Comparison of ENCODE assay signal across 20 cellular contexts in the genomic region with DNA sequence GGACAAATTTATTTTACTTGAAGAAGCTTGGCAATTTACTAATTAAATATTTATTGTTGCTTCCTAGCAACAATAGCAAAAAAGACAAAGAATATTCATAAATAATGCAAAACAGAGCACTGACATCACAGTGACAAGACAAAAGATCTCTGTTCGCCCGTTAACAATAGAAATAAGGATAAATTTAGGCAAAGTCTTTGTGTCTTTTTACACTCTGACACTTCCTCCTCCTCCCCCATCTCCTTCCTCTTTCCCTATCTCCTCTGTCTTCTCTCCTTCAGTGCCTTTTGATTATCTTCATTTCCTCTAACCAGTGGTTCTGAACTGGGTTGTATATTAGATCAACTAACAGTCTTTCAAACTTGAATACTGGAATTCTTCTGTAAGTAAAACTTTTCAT.
"Had no signal": no experiment of that assay in that cellular context is flagged by ENCODE, and none has a peak within 500 bp of the region (broad histone marks: within the 10 kb centered on the region; RNA-seq: fewer than 3 reads in every experiment).

No MANE protein-coding gene starts in this region.

- H3K9me3 ChIP-seq: ascending aorta, breast epithelium, gastroesophageal sphincter, pancreas, tibial artery had no signal

- H3K36me3 Mint-ChIP-seq: naive B cell; stimulated activated memory B cell treated with anti-CD40 and anti-IgM and Interleukin-4, amounts not matched to agents 10 μg/mL and 1 μg/mL and 100 μg/mL, for 72 hours had no signal

- H3K4me1 ChIP-seq: ascending aorta, breast epithelium, gastroesophageal sphincter, pancreas, tibial artery had no signal

- H3K27ac ChIP-seq: ascending aorta, breast epithelium, gastroesophageal sphincter, pancreas, tibial artery, VCaP had no signal

- DNase-seq: activated CD4-positive, alpha-beta T cell treated with anti-CD3 and anti-CD28 coated beads for 1 hour; activated CD4-positive, alpha-beta T cell treated with anti-CD3 and anti-CD28 coated beads, Interleukin-2, amount 50 U/mL, for 48 hours; activated naive CD4-positive, alpha-beta T cell treated with anti-CD3 and anti-CD28 coated beads for 36 hours; activated naive CD8-positive, alpha-beta T cell treated with anti-CD3 and anti-CD28 coated beads, Interleukin-2, amount 50 U/mL, for 24 hours; dermis blood vessel endothelial cell; endodermal cell; erythroblast; naive B cell; pancreas; retina; stimulated activated CD4-positive, alpha-beta T cell treated with anti-CD3 and anti-CD28 coated beads, Interleukin-2, amount 100 ng/mL, for 48 hours; tibial artery had no signal

- ATAC-seq: activated naive CD8-positive, alpha-beta T cell treated with anti-CD3 and anti-CD28 coated beads, Interleukin-2, amount 50 U/mL, for 24 hours; activated T-helper 17 cell treated with anti-CD3 and anti-CD28 coated beads, Interleukin-2, amount 50 U/mL, for 72 hours; gastroesophageal sphincter; pancreas; stimulated activated memory B cell treated with anti-CD40 and anti-IgM and Interleukin-4, amounts not matched to agents 10 μg/mL and 1 μg/mL and 100 μg/mL, for 72 hours had no signal

- H3K4me1 Mint-ChIP-seq: activated naive CD8-positive, alpha-beta T cell treated with anti-CD3 and anti-CD28 coated beads, Interleukin-2, amount 50 U/mL, for 24 hours; activated T-helper 17 cell treated with anti-CD3 and anti-CD28 coated beads, Interleukin-2, amount 50 U/mL, for 72 hours; naive B cell; stimulated activated memory B cell treated with anti-CD40 and anti-IgM and Interleukin-4, amounts not matched to agents 10 μg/mL and 1 μg/mL and 100 μg/mL, for 72 hours had no signal

- H3K27me3 Mint-ChIP-seq: activated naive CD8-positive, alpha-beta T cell treated with anti-CD3 and anti-CD28 coated beads, Interleukin-2, amount 50 U/mL, for 24 hours; activated T-helper 17 cell treated with anti-CD3 and anti-CD28 coated beads, Interleukin-2, amount 50 U/mL, for 72 hours; naive B cell; stimulated activated memory B cell treated with anti-CD40 and anti-IgM and Interleukin-4, amounts not matched to agents 10 μg/mL and 1 μg/mL and 100 μg/mL, for 72 hours had no signal

- H3K9me3 Mint-ChIP-seq: activated naive CD4-positive, alpha-beta T cell treated with anti-CD3 and anti-CD28 coated beads for 36 hours; activated naive CD8-positive, alpha-beta T cell treated with anti-CD3 and anti-CD28 coated beads, Interleukin-2, amount 50 U/mL, for 24 hours; activated T-helper 17 cell treated with anti-CD3 and anti-CD28 coated beads, Interleukin-2, amount 50 U/mL, for 72 hours; stimulated activated memory B cell treated with anti-CD40 and anti-IgM and Interleukin-4, amounts not matched to agents 10 μg/mL and 1 μg/mL and 100 μg/mL, for 72 hours; T-helper 2 cell treated with Interferon-gamma antibody and Interleukin-4, amounts not matched to agents 5 μg/mL and 100 μg/mL, for 36 hours had no signal

- H3K27ac Mint-ChIP-seq: activated naive CD4-positive, alpha-beta T cell treated with anti-CD3 and anti-CD28 coated beads for 36 hours; activated naive CD8-positive, alpha-beta T cell treated with anti-CD3 and anti-CD28 coated beads, Interleukin-2, amount 50 U/mL, for 24 hours; activated T-helper 17 cell treated with anti-CD3 and anti-CD28 coated beads, Interleukin-2, amount 50 U/mL, for 72 hours; endodermal cell; naive B cell; stimulated activated memory B cell treated with anti-CD40 and anti-IgM and Interleukin-4, amounts not matched to agents 10 μg/mL and 1 μg/mL and 100 μg/mL, for 72 hours; T-helper 2 cell treated with Interferon-gamma antibody and Interleukin-4, amounts not matched to agents 5 μg/mL and 100 μg/mL, for 36 hours had no signal

- H3K36me3 ChIP-seq: ascending aorta, breast epithelium, gastroesophageal sphincter, pancreas, tibial artery had no signal

- H3K27me3 ChIP-seq: ascending aorta, breast epithelium, gastroesophageal sphincter, pancreas, tibial artery had no signal

- H3K4me3 Mint-ChIP-seq: activated naive CD4-positive, alpha-beta T cell treated with anti-CD3 and anti-CD28 coated beads for 36 hours; activated naive CD8-positive, alpha-beta T cell treated with anti-CD3 and anti-CD28 coated beads, Interleukin-2, amount 50 U/mL, for 24 hours; activated T-helper 17 cell treated with anti-CD3 and anti-CD28 coated beads, Interleukin-2, amount 50 U/mL, for 72 hours; endodermal cell; naive B cell; stimulated activated memory B cell treated with anti-CD40 and anti-IgM and Interleukin-4, amounts not matched to agents 10 μg/mL and 1 μg/mL and 100 μg/mL, for 72 hours; T-helper 2 cell treated with Interferon-gamma antibody and Interleukin-4, amounts not matched to agents 5 μg/mL and 100 μg/mL, for 36 hours had no signal

- H3K4me3 ChIP-seq: ascending aorta, breast epithelium, gastroesophageal sphincter, lung, pancreas, tibial artery had no signal
